Comparison of ENCODE assay signal across 8 cellular contexts in the genomic region with DNA sequence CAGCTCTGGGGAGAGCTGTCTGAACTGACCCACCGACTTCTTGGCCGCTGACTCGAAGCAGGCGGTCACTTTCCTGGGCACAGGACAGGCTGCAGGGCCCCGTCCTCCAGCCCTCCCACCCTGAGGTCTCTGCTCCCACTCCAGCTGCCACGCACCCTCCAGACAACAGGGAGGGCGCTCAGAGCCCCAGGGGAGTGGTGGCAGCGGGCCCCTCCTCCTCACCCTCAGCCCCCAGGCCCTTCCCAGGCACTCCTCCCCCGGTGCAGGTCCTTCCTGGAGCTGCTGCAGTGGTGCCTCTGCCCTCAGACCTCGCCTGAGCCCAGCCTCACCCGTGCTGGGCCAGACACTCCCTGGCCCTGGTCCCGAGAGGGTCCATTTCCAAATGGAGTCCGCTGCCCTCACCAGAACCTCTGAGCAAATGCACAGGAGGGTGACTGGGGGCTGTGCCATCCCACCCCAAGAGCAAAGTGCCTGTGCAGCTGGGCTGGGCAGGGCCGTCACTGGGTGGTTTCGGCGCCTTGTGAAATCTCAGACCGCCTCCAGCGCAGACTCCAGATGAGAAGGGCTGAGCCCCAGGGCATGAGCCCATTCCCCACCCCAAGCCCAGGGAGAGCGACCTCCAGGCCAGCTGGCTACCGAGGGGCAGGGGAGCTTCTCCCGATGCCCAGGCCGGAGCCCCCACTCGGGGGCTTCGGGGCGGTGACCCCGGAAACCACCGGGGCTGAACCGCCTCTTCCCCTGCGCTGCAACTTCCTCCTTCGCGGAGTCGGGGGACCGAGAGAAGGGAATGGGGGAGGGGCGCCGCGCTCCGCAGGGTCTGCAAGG. TPM values are rescaled to one million over a fixed set of nuclear protein-coding genes. Genes with fewer than 3 reads are reported as not detected.
DNase-seq lines count a peak whose midpoint lies in the region; ATAC-seq, FAIRE-seq and TF ChIP-seq lines count a peak whose summit lies in the region.

No MANE protein-coding gene starts in this region.

- no peaks in the 10 kb centered on the region for H3K27me3 ChIP-seq in esophagus (ENCODE audit: control insufficient read depth in 1 of 2, insufficient read depth in 2 of 2, low read length in 2 of 2)

- H3K27me3 Mint-ChIP-seq in T-cell = no peaks in the 10 kb centered on the region
- H3K27me3 Mint-ChIP-seq in nephron progenitor cell (ENCODE audit: low read depth, poor library complexity) = peaks cover 5% of the 10 kb centered on the region

- peak; percentile 56 for FAIRE-seq in GM18507 (lab: Jason Lieb, UNC)
- no peak for FAIRE-seq in urothelium cell line (lab: Jason Lieb, UNC)

- H3K4me3 Mint-ChIP-seq in T-cell = peak overlapping the region; percentile 84 to 91 (median 87)
- H3K4me3 Mint-ChIP-seq in nephron progenitor cell = peak overlapping the region; percentile 86

- H3K27ac Mint-ChIP-seq in T-cell = peak overlapping the region; percentile 86 to 90
- H3K27ac Mint-ChIP-seq in nephron progenitor cell = no peak overlapping the region

- H3K4me1 Mint-ChIP-seq in T-cell (peaks cover 14 to 23% (median 16%) of the 10 kb centered on the region in 3 donors), nephron progenitor cell (peaks cover 17% of the 10 kb centered on the region)

- H3K9me3 Mint-ChIP-seq in T-cell = no peaks in the 10 kb centered on the region
- no peaks in the 10 kb centered on the region for H3K9me3 Mint-ChIP-seq in nephron progenitor cell

- ATAC-seq in HG03280 (IDR thresholded peaks at IDR 0.05; ENCODE audit: unreplicated experiment) = peak; percentile 13
- ATAC-seq in T-cell (replicated peaks in 1 of 4) = peak; percentile 14 to 39 (median 24)
- no peak for ATAC-seq in HG02588 (IDR thresholded peaks at IDR 0.05; ENCODE audit: unreplicated experiment)

- TF ChIP-seq CTCF in 22Rv1 (IDR thresholded peaks at IDR 0.05) = no peak
- TF ChIP-seq CTCF in nephron progenitor cell (IDR thresholded peaks at IDR 0.05) = no peak

- peak overlapping the region; percentile 26 for H3K27ac ChIP-seq in 22Rv1
- peak overlapping the region; percentile 29 to 71 for H3K27ac ChIP-seq in esophagus (ENCODE audit: low read depth in 2 of 2, low read length in 1 of 2)

- H3K4me3 ChIP-seq in esophagus (ENCODE audit: low read depth in 1 of 2, low read length in 2 of 2) = peak overlapping the region; percentile 59 to 62

- H3K36me3 ChIP-seq in esophagus (ENCODE audit: control insufficient read depth in 2 of 2, insufficient read depth in 2 of 2, low read length in 1 of 2) = peaks cover 0 to 31% of the 10 kb centered on the region in 2 donors

- CTCF ChIA-PET in T-cell (lab: Charles Lee) = no interaction called here

- peaks cover 13% of the 10 kb centered on the region for H3K36me3 Mint-ChIP-seq in T-cell
- peaks cover 6% of the 10 kb centered on the region for H3K36me3 Mint-ChIP-seq in nephron progenitor cell (ENCODE audit: low read depth)

- no peaks in the 10 kb centered on the region for H3K9me3 ChIP-seq in esophagus (ENCODE audit: control insufficient read depth in 2 of 2, insufficient read depth in 1 of 2, low read depth in 1 of 2, low read length in 1 of 2)

- H3K4me1 ChIP-seq in esophagus (ENCODE audit: control insufficient read depth in 2 of 2, insufficient read depth in 2 of 2, low read length in 1 of 2) = peaks cover 7 to 17% of the 10 kb centered on the region in 2 donors

- 12 to 21% methylated on average over 29 to 37 of the region's 37 CpGs for WGBS in esophagus, 2 donors

- DNase-seq in GM18507 (ENCODE audit: extremely low spot score, insufficient read length, low read depth) (no peak), T-cell (peak in 14 of 34 experiments; percentile 19 to 55 (median 39)), nephron progenitor cell (peak; percentile 68), urothelium cell line (ENCODE audit: low spot score) (no peak)

- POLR2A ChIA-PET in T-cell (lab: Charles Lee) = interaction anchor here in 1 of 2 donors (0.6 to 1.3 kb wide), 2 partner anchors 30 to 62 kb away, joined by 3 to 7 read pairs; no protein-coding TSS in a partner anchor

RNA-seq across cellular contexts. Expression of gene CYBA, which starts 0.7 kb away (rescaled TPM):
- total RNA-seq in T-cell = 100 to 1,000 TPM; 271 to 456 (median 403) TPM
- polyA plus RNA-seq in esophagus = 10 to 100 TPM; 58.5 to 67.8 TPM

RNA-seq across cellular contexts. Expression of gene IL17C, which starts 11.8 kb away (rescaled TPM):
- total RNA-seq in T-cell = under 1 TPM in 3 of 5 donors, not detected in 2; 0.35 to 0.93 (median 0.39) TPM
- under 1 TPM; 0.07 to 0.59 TPM for polyA plus RNA-seq in esophagus

RNA-seq across cellular contexts. Expression of gene MVD, which starts 12.8 kb away (rescaled TPM):
- total RNA-seq in T-cell = 10 to 100 TPM; 52.3 to 81.4 (median 63.4) TPM
- polyA plus RNA-seq in esophagus = 100 to 1,000 TPM in 1 of 2 donors, 10 to 100 TPM in 1; 92.5 to 149 TPM

RNA-seq across cellular contexts. Expression of gene SNAI3, which starts 36.2 kb away (rescaled TPM):
- total RNA-seq in T-cell = 10 to 100 TPM in 3 of 5 donors, 1 to 10 TPM in 2; 5.2 to 20.4 (median 17.2) TPM
- polyA plus RNA-seq in esophagus = under 1 TPM; 0.24 to 0.28 TPM

RNA-seq across cellular contexts. Expression of gene RNF166, which starts 56.1 kb away (rescaled TPM):
- 100 to 1,000 TPM; 246 to 369 (median 264) TPM for total RNA-seq in T-cell
- 10 to 100 TPM in 1 of 2 donors, 1 to 10 TPM in 1; 5.2 to 11.7 TPM for polyA plus RNA-seq in esophagus
